ENCODE assay signal across 9 cellular contexts in the genomic region with DNA sequence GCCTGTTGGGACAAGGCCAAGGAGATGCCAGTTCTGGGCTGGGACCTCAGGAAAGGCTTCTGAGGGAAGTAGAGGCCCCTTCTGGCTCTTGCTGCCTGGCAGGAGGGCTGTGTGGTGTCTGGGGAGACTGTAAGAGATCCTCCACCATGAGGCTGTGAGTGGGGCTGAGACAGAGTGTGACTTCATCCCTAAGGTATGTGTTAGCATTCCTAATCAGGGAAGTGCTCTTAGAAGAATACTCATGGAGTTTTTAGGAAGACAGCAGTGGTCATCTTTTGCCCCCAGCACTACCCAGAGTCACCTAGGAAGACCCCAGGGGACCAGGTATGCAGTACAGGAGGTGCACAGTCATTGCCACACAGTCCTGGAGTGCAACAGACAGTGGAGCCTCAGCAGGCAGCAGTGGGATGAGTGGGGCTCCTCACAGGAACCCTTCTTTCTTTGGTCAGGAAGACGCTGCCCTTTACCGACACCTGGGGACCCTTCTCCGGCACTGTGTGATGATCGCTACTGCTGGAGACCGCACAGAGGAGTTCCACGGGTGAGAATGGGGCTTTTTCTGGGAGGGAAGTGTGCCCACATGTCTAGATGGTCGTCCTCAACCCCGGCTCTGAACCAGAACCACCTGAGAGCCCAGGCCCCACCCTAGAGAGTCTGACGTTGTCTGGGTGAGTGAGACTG. TPM values are rescaled to one million over a fixed set of nuclear protein-coding genes. Genes with fewer than 3 reads are reported as not detected.
DNase-seq lines count a peak whose midpoint lies in the region; ATAC-seq, FAIRE-seq and TF ChIP-seq lines count a peak whose summit lies in the region.
"Had no signal": no experiment of that assay in that cellular context is flagged by ENCODE, and none has a peak within 500 bp of the region (broad histone marks: within the 10 kb centered on the region; RNA-seq: fewer than 3 reads in every experiment).

No MANE protein-coding gene starts in this region.

- peaks cover 29 to 44% of the 10 kb centered on the region in 2 experiments for H3K36me3 ChIP-seq in endothelial cell of umbilical vein (ENCODE audit: control insufficient read depth in 2 of 2, extremely low read depth in 1 of 2, insufficient read depth in 2 of 2, low read length in 2 of 2)

- CTCF ChIA-PET in endothelial cell of umbilical vein (lab: Charles Lee) = interaction anchor here (1.5 kb wide), 1 partner anchor 12 kb away, joined by 5 read pairs; no protein-coding TSS in a partner anchor

- no peak for FAIRE-seq in endothelial cell of umbilical vein (lab: Jason Lieb, UNC)

- no peak for TF ChIP-seq CTCF in endothelial cell of umbilical vein (IDR thresholded peaks at IDR 0.05; ENCODE audit: extremely low read depth in 1 of 2, insufficient read depth in 1 of 2, low read depth in 1 of 2, low read length in 2 of 2)

- no TSS peak for BruUV-seq in endothelial cell of umbilical vein (replicated peaks; lab: Mats Ljungman, UMichigan)

- H3K27me3 ChIP-seq in endothelial cell of umbilical vein (ENCODE audit: control insufficient read depth in 2 of 2, insufficient read depth in 2 of 2, low read length in 2 of 2) = no peaks in the 10 kb centered on the region

- H3K79me2 ChIP-seq in endothelial cell of umbilical vein (ENCODE audit: control insufficient read depth, insufficient read depth, low read length) = peaks cover 48% of the 10 kb centered on the region

- in situ Hi-C loops in G401 (cut with HindIII; ENCODE audit: low sequenced_read_pairs) = no loop called here

- dilution Hi-C loops in endothelial cell of umbilical vein (cut with MboI; ENCODE audit: extremely low pct_ligation_motif_present, low sequenced_read_pairs) = no loop called here

- peaks cover 23% of the 10 kb centered on the region for H3K4me1 ChIP-seq in endothelial cell of umbilical vein (ENCODE audit: control insufficient read depth, extremely low read depth, insufficient read depth, low read length)

- peak overlapping the region; percentile 47 for H3K27ac ChIP-seq in endothelial cell of umbilical vein (ENCODE audit: insufficient read depth, low read depth, low read length)

- H2AFZ ChIP-seq in endothelial cell of umbilical vein (ENCODE audit: low read depth, low read length) = no peak overlapping the region

- H3K9me3 ChIP-seq in endothelial cell of umbilical vein (replicated peaks; ENCODE audit: control insufficient read depth, insufficient read depth, low read length) = no peaks in the 10 kb centered on the region

- intact Hi-C loops in endothelial cell of umbilical vein (cut with micrococcal nuclease) = no loop called here
- intact Hi-C loops in posterior vena cava (cut with DNase I) = no loop called here

- peak overlapping the region; percentile 6 for H3K9ac ChIP-seq in endothelial cell of umbilical vein (replicated peaks; ENCODE audit: extremely low read depth, insufficient read depth, low read length)

- ATAC-seq in HG03521 (IDR thresholded peaks at IDR 0.05; ENCODE audit: unreplicated experiment) = no peak

- H3K9me1 ChIP-seq in endothelial cell of umbilical vein (replicated peaks; ENCODE audit: control insufficient read depth, extremely low read depth, insufficient read depth, low read length) = no peaks in the 10 kb centered on the region

- H3K4me2 ChIP-seq in endothelial cell of umbilical vein (ENCODE audit: insufficient read depth, low read length) = peak overlapping the region; percentile 75

- DNase-seq in ELF-1 (ENCODE audit: low read depth, low spot score) (peak; percentile 56), RKO (ENCODE audit: low spot score) (peak; percentile 92), endothelial cell of umbilical vein (ENCODE audit: low read depth, low spot score) (no peak), posterior vena cava (ENCODE audit: low spot score) (peak; percentile 68), G401 (ENCODE audit: low spot score) (no peak), COR-L47 (lab: John Stamatoyannopoulos, UW) (no peak), NCI-H1105 treated with DMSO at 0.1 percent for 48 hours (lab: John Stamatoyannopoulos, UW) (no peak)
- DNase-seq: stimulated activated CD4-positive, alpha-beta T cell treated with anti-CD3 and anti-CD28 coated beads, Interleukin-15, amount 100 ng/mL, for 24 hours had no signal

- TF ChIP-seq POLR2A in endothelial cell of umbilical vein (IDR thresholded peaks at IDR 0.05; ENCODE audit: low read depth, low read length) = no peak

- POLR2A ChIA-PET in endothelial cell of umbilical vein (lab: Charles Lee) = no interaction called here

- H4K20me1 ChIP-seq in endothelial cell of umbilical vein (replicated peaks; ENCODE audit: control insufficient read depth, extremely low read depth, insufficient read depth, low read length) = no peaks in the 10 kb centered on the region

- peak overlapping the region in 1 of 3 experiments; percentile 69 for H3K4me3 ChIP-seq in endothelial cell of umbilical vein (replicated peaks in 1 of 3; ENCODE audit: insufficient read depth in 1 of 3, low read depth in 1 of 3, low read length in 3 of 3)

TF ChIP-seq in endothelial cell of umbilical vein, 7 proteins besides CTCF, POLR2A, EP300 and RAD21 (continues in another document):
- TF ChIP-seq MYC (IDR thresholded peaks at IDR 0.05; ENCODE audit: low read depth, low read length) (no peak), EZH2 (IDR thresholded peaks at IDR 0.05; ENCODE audit: borderline replicate concordance, low read depth, low read length, severe bottlenecking) (no peak), POLR2AphosphoS5 (IDR thresholded peaks at IDR 0.05; ENCODE audit: insufficient read depth, low read depth, low read length) (no peak)
- TF ChIP-seq, protein P1, sequence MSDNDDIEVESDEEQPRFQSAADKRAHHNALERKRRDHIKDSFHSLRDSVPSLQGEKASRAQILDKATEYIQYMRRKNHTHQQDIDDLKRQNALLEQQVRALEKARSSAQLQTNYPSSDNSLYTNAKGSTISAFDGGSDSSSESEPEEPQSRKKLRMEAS (IDR thresholded peaks at IDR 0.05; ENCODE audit: insufficient read depth, insufficient read length) = no peak

RNA-seq across cellular contexts. Expression of a gene that starts 2.8 kb away (rescaled TPM):
- total RNA-seq in endothelial cell of umbilical vein = 112 and 119 TPM in 2 replicates
- 143 and 165 TPM in 2 replicates for polyA plus RNA-seq in endothelial cell of umbilical vein
- polyA plus RNA-seq in endothelial cell of umbilical vein (2011; cell fraction: cytosol; rRNA removed) = 127 and 130 TPM in 2 replicates
- polyA plus RNA-seq in endothelial cell of umbilical vein (2011; cell fraction: nucleus; rRNA removed) = 223 and 270 TPM in 2 replicates
- polyA plus RNA-seq in endothelial cell of umbilical vein (2012) = 108 and 109 TPM in 2 replicates
- 191 and 225 TPM in 2 replicates for polyA minus RNA-seq in endothelial cell of umbilical vein
- polyA minus RNA-seq in endothelial cell of umbilical vein (2011; cell fraction: cytosol; rRNA and poly(A)+ RNA removed) = 53.6 TPM
- polyA minus RNA-seq in endothelial cell of umbilical vein (2011; cell fraction: nucleus; rRNA and poly(A)+ RNA removed) = 83.9 and 90.5 TPM in 2 replicates
- 10 to 100 TPM; 73.8 to 87.5 TPM for total RNA-seq in posterior vena cava
- total RNA-seq in G401 (2014; rRNA removed; shearing (Covaris generic)) = 98.9 and 101 TPM in 2 replicates

RNA-seq across cellular contexts. Expression of a gene that starts 3.1 kb away (rescaled TPM):
- total RNA-seq in endothelial cell of umbilical vein (31.0 and 35.5 TPM in 2 replicates), posterior vena cava (10 to 100 TPM; 37.5 to 39.1 TPM)
- 80.0 and 90.0 TPM in 2 replicates for polyA plus RNA-seq in endothelial cell of umbilical vein
- 48.3 and 49.2 TPM in 2 replicates for polyA plus RNA-seq in endothelial cell of umbilical vein (2011; cell fraction: cytosol; rRNA removed)
- 47.8 and 50.4 TPM in 2 replicates for polyA plus RNA-seq in endothelial cell of umbilical vein (2011; cell fraction: nucleus; rRNA removed)
- 34.9 and 42.2 TPM in 2 replicates for polyA plus RNA-seq in endothelial cell of umbilical vein (2012)
- polyA minus RNA-seq in endothelial cell of umbilical vein = 70.3 and 82.1 TPM in 2 replicates
- polyA minus RNA-seq in endothelial cell of umbilical vein (2011; cell fraction: cytosol; rRNA and poly(A)+ RNA removed) = 11.6 TPM
- polyA minus RNA-seq in endothelial cell of umbilical vein (2011; cell fraction: nucleus; rRNA and poly(A)+ RNA removed) = 36.9 and 42.7 TPM in 2 replicates
- 18.3 and 29.3 TPM in 2 replicates for total RNA-seq in G401 (2014; rRNA removed; shearing (Covaris generic))

RNA-seq across cellular contexts. Expression of a gene that starts 17.4 kb away (rescaled TPM):
- total RNA-seq in endothelial cell of umbilical vein (not detected in 2 replicates), posterior vena cava (not detected)
- not detected in 2 replicates for polyA plus RNA-seq in endothelial cell of umbilical vein
- polyA plus RNA-seq in endothelial cell of umbilical vein (2011; cell fraction: cytosol; rRNA removed) = not detected in 2 replicates
- not detected in 2 replicates for polyA plus RNA-seq in endothelial cell of umbilical vein (2011; cell fraction: nucleus; rRNA removed)
- not detected in 2 replicates for polyA plus RNA-seq in endothelial cell of umbilical vein (2012)
- polyA minus RNA-seq in endothelial cell of umbilical vein = not detected in 2 replicates
- not detected for polyA minus RNA-seq in endothelial cell of umbilical vein (2011; cell fraction: cytosol; rRNA and poly(A)+ RNA removed)
- polyA minus RNA-seq in endothelial cell of umbilical vein (2011; cell fraction: nucleus; rRNA and poly(A)+ RNA removed) = not detected in 2 replicates
- not detected in 2 replicates for total RNA-seq in G401 (2014; rRNA removed; shearing (Covaris generic))

RNA-seq across cellular contexts. Expression of a gene that starts 25.9 kb away (rescaled TPM):
- 12.0 and 14.9 TPM in 2 replicates for total RNA-seq in endothelial cell of umbilical vein
- polyA plus RNA-seq in endothelial cell of umbilical vein = 17.6 and 18.3 TPM in 2 replicates
- polyA plus RNA-seq in endothelial cell of umbilical vein (2011; cell fraction: cytosol; rRNA removed) = 12.5 and 14.5 TPM in 2 replicates
- polyA plus RNA-seq in endothelial cell of umbilical vein (2011; cell fraction: nucleus; rRNA removed) = 56.7 and 68.4 TPM in 2 replicates
- polyA plus RNA-seq in endothelial cell of umbilical vein (2012) = 16.1 and 17.1 TPM in 2 replicates
- 20.0 and 20.7 TPM in 2 replicates for polyA minus RNA-seq in endothelial cell of umbilical vein
- 4.1 TPM for polyA minus RNA-seq in endothelial cell of umbilical vein (2011; cell fraction: cytosol; rRNA and poly(A)+ RNA removed)
- 15.2 and 16.3 TPM in 2 replicates for polyA minus RNA-seq in endothelial cell of umbilical vein (2011; cell fraction: nucleus; rRNA and poly(A)+ RNA removed)
- total RNA-seq in posterior vena cava = 10 to 100 TPM in 1 of 2 donors, 1 to 10 TPM in 1; 9.1 to 13.3 TPM
- total RNA-seq in G401 (2014; rRNA removed; shearing (Covaris generic)) = 19.3 and 22.5 TPM in 2 replicates

RNA-seq across cellular contexts. Expression of a gene that starts 26.5 kb away (rescaled TPM):
- total RNA-seq in endothelial cell of umbilical vein = 168 and 179 TPM in 2 replicates
- polyA plus RNA-seq in endothelial cell of umbilical vein = 175 and 214 TPM in 2 replicates
- 214 and 243 TPM in 2 replicates for polyA plus RNA-seq in endothelial cell of umbilical vein (2011; cell fraction: cytosol; rRNA removed)
- 168 and 195 TPM in 2 replicates for polyA plus RNA-seq in endothelial cell of umbilical vein (2011; cell fraction: nucleus; rRNA removed)
- polyA plus RNA-seq in endothelial cell of umbilical vein (2012) = 201 and 241 TPM in 2 replicates
- 91.9 and 105 TPM in 2 replicates for polyA minus RNA-seq in endothelial cell of umbilical vein
- polyA minus RNA-seq in endothelial cell of umbilical vein (2011; cell fraction: cytosol; rRNA and poly(A)+ RNA removed) = 26.8 TPM
- polyA minus RNA-seq in endothelial cell of umbilical vein (2011; cell fraction: nucleus; rRNA and poly(A)+ RNA removed) = 45.1 and 47.1 TPM in 2 replicates
- total RNA-seq in posterior vena cava = 10 to 100 TPM; 83.2 to 89.6 TPM
- total RNA-seq in G401 (2014; rRNA removed; shearing (Covaris generic)) = 175 and 208 TPM in 2 replicates

Comparison
In these comparisons a context has a peak if more than half of its experiments do, and no peak if none do; other contexts are left out.
1. DNase-seq: peak in ELF-1 (single experiment), RKO (single experiment) and posterior vena cava (single experiment); none in endothelial cell of umbilical vein (single experiment), G401 (single experiment), COR-L47 (single experiment) and NCI-H1105 treated with DMSO at 0.1 percent for 48 hours (single experiment).